ENCODE assay signal across 8 cellular contexts in genomic region chr10:102231357-102232318, GRCh38. TPM values are rescaled to one million over a fixed set of nuclear protein-coding genes. Genes with fewer than 3 reads are reported as not detected.
DNase-seq lines count a peak whose midpoint lies in the region; ATAC-seq and TF ChIP-seq lines count a peak whose summit lies in the region.

No MANE protein-coding gene starts in this region.

- H3K27ac ChIP-seq in effector memory CD4-positive, alpha-beta T cell (ENCODE audit: insufficient read depth, low read length, poor library complexity, severe bottlenecking), result no peak overlapping the region
- H3K27ac ChIP-seq in muscle layer of duodenum (ENCODE audit: low read length) (no peak overlapping the region), testis (no peak overlapping the region)

- peaks cover 16% of the 10 kb centered on the region for H3K27me3 ChIP-seq in effector memory CD4-positive, alpha-beta T cell (replicated peaks; ENCODE audit: control insufficient read depth, insufficient read depth, low read length, poor library complexity, severe bottlenecking)
- H3K27me3 ChIP-seq in muscle layer of duodenum (ENCODE audit: low read depth, low read length), result peaks cover 30% of the 10 kb centered on the region
- H3K27me3 ChIP-seq in testis, result no peaks in the 10 kb centered on the region

- peak overlapping the region; percentile 68 for H3K4me3 ChIP-seq in effector memory CD4-positive, alpha-beta T cell (ENCODE audit: insufficient read depth, low read depth, low read length, poor library complexity, severe bottlenecking)
- H3K4me3 ChIP-seq in muscle layer of duodenum (ENCODE audit: low read depth in 1 of 2, low read length in 2 of 2) (peak overlapping the region; percentile 33 to 62), testis (peak overlapping the region; percentile 42 to 56)

- H3K9me3 ChIP-seq in effector memory CD4-positive, alpha-beta T cell (ENCODE audit: control insufficient read depth, low read length), result no peaks in the 10 kb centered on the region
- H3K9me3 ChIP-seq in muscle layer of duodenum (ENCODE audit: control insufficient read depth in 1 of 2, low read length in 2 of 2) (no peaks in the 10 kb centered on the region), testis (no peaks in the 10 kb centered on the region)

- ATAC-seq in HG03045 (IDR thresholded peaks at IDR 0.05; ENCODE audit: unreplicated experiment), result no peak

- DNase-seq in GM03348 (ENCODE audit: low spot score) (peak; percentile 77), NCI-H1048 (lab: John Stamatoyannopoulos, UW) (peak; percentile 29), testis (peak; percentile 58), NCI-H1092 treated with DMSO at 0.1 percent for 48 hours (lab: John Stamatoyannopoulos, UW) (no peak)
- DNase-seq in activated CD4-positive, alpha-beta T cell treated with anti-CD3 and anti-CD28 coated beads, Interleukin-2, amount 50 U/mL, for 24 hours (ENCODE audit: low read depth in 1 of 2, low spot score in 1 of 2), result peak; percentile 53 to 58
- DNase-seq in effector memory CD4-positive, alpha-beta T cell, result peak; percentile 34 to 58 (median 45)

- intact Hi-C loops in testis (cut with DNase I; ENCODE audit: low total_unique reads), result loop anchor here (5.0 kb wide), 1 partner anchor 121 kb away; no protein-coding TSS in a partner anchor

- TF ChIP-seq CTCF in testis (IDR thresholded peaks at IDR 0.05), result peak; percentile 26 to 63 (median 55)

- no peaks in the 10 kb centered on the region for H3K36me3 ChIP-seq in effector memory CD4-positive, alpha-beta T cell (ENCODE audit: control insufficient read depth, insufficient read depth, low read length)
- H3K36me3 ChIP-seq in muscle layer of duodenum (ENCODE audit: control insufficient read depth in 1 of 2, insufficient read depth in 2 of 2, low read length in 2 of 2), result no peaks in the 10 kb centered on the region
- no peaks in the 10 kb centered on the region for H3K36me3 ChIP-seq in testis (ENCODE audit: low read depth, missing control alignments)

- 16 to 19% methylated on average over 32 to 54 of the region's 76 CpGs for WGBS in testis, 2 donors

- no peak for TF ChIP-seq POLR2A in testis (IDR thresholded peaks at IDR 0.05)

- H3K4me1 ChIP-seq in effector memory CD4-positive, alpha-beta T cell (ENCODE audit: control insufficient read depth, insufficient read depth, low read length, poor library complexity, severe bottlenecking), result peaks cover 21% of the 10 kb centered on the region
- peaks cover 0 to 25% of the 10 kb centered on the region in 2 donors for H3K4me1 ChIP-seq in muscle layer of duodenum (ENCODE audit: control insufficient read depth in 1 of 2, insufficient read depth in 2 of 2, low read length in 2 of 2)
- H3K4me1 ChIP-seq in testis, result peaks cover 15% of the 10 kb centered on the region

RNA-seq across cellular contexts. Expression of gene ELOVL3, which starts 5.5 kb away (rescaled TPM):
- 1 to 10 TPM; 1.5 to 2.8 TPM for total RNA-seq in testis
- 5.0 TPM for polyA plus RNA-seq in testis (ENCODE audit: insufficient read depth, low read depth, low replicate concordance)

RNA-seq across cellular contexts. Expression of gene PITX3, which starts 9.7 kb away (rescaled TPM):
- under 1 TPM; 0.55 to 0.74 TPM for total RNA-seq in testis
- 0.69 TPM for polyA plus RNA-seq in testis (ENCODE audit: insufficient read depth, low read depth, low replicate concordance)

RNA-seq across cellular contexts. Expression of gene GBF1, which starts 13.7 kb away (rescaled TPM):
- 10 to 100 TPM; 58.2 to 72.1 TPM for total RNA-seq in testis
- polyA plus RNA-seq in testis (ENCODE audit: insufficient read depth, low read depth, low replicate concordance), result 76.4 TPM
